In the genomic region with DNA sequence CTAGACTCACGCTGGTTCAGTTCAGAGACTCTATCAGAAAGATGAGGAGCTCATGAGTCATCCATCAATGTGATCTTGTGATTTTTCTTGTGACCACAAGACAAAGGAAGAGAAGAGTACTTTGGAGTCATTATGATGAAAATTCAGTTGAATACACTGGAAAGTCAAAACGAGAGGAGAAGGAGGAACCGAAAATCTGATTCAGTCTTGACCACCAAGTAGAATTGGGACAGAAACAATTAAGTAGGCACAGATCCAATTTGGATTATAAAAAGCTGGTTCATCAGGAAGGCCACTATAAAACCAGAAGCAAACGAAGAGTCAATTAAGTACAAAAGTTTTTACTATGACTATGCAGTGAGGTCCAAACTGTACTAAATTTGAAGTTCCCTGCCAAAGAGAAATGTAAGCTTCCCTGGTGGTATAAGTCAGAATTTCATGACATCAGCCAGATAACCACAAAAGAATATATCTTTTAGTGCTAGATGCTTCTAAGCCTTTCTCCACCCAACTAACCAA, we compare ENCODE assay signal across 8 cellular contexts.
DNase-seq lines count a peak whose midpoint lies in the region; ATAC-seq, FAIRE-seq and TF ChIP-seq lines count a peak whose summit lies in the region.

No MANE protein-coding gene starts in this region.

- ATAC-seq in GM21619 (IDR thresholded peaks at IDR 0.05; ENCODE audit: unreplicated experiment): peak; percentile 53
- peak; percentile 83 for ATAC-seq in sciatic nerve

- H3K27me3 ChIP-seq in bronchial epithelial cell (ENCODE audit: control insufficient read depth, insufficient read depth, low read length) (no peaks in the 10 kb centered on the region), A673 (replicated peaks; ENCODE audit: insufficient read depth, low read depth, low read length, poor library complexity) (no peaks in the 10 kb centered on the region)

- POLR2A ChIA-PET in A673 (lab: Charles Lee; ENCODE audit: low non-redundant PET): no interaction called here

- TF ChIP-seq CTCF in bronchial epithelial cell (IDR thresholded peaks at IDR 0.05; ENCODE audit: insufficient read depth, low read length, severe bottlenecking) (no peak), A673 (conservative IDR thresholded peaks at IDR 0.05; ENCODE audit: low read depth, low read length) (no peak)

- H3K9me3 ChIP-seq in A673 (ENCODE audit: low read depth, low read length, poor library complexity, severe bottlenecking): no peaks in the 10 kb centered on the region

- no peaks in the 10 kb centered on the region for H3K36me3 ChIP-seq in bronchial epithelial cell (ENCODE audit: control insufficient read depth, insufficient read depth, low read length)
- no peaks in the 10 kb centered on the region for H3K36me3 ChIP-seq in A673 (ENCODE audit: insufficient read depth, low read length, poor library complexity, severe bottlenecking)

- H3K4me1 ChIP-seq in A673 (ENCODE audit: insufficient read depth, low read length, poor library complexity, severe bottlenecking): peaks cover 5% of the 10 kb centered on the region

- CTCF ChIA-PET in A673 (lab: Charles Lee): interaction anchor here (0.6 kb wide), 1 partner anchor 12 kb away, joined by 4 read pairs; no protein-coding TSS in a partner anchor

- H3K27ac ChIP-seq in A673 (ENCODE audit: low read depth, low read length, poor library complexity, severe bottlenecking): no peak overlapping the region

- peaks cover 0 to 9% (median 4%) of the 10 kb centered on the region in 3 donors for H3K36me3 Mint-ChIP-seq in immature natural killer cell

- H3K4me3 Mint-ChIP-seq in immature natural killer cell: no peak overlapping the region

- peak overlapping the region in 1 of 6 donors; percentile 19 for H3K27ac Mint-ChIP-seq in immature natural killer cell

- no peaks in the 10 kb centered on the region for H3K4me1 Mint-ChIP-seq in immature natural killer cell

- DNase-seq in GM12891 (ENCODE audit: insufficient read length, low spot score): no peak
- peak; percentile 10 to 22 for DNase-seq in Kasumi-1 (lab: John Stamatoyannopoulos, UW)
- peak; percentile 58 for DNase-seq in bronchial epithelial cell (ENCODE audit: low read depth)
- no peak for DNase-seq in sciatic nerve (ENCODE audit: low spot score)
- DNase-seq in A673 (ENCODE audit: low spot score): no peak
- DNase-seq in immature natural killer cell: no peak
- no peak for DNase-seq in cortex of kidney (lab: John Stamatoyannopoulos, UW)

- peaks cover 0 to 8% (median 5%) of the 10 kb centered on the region in 3 donors for H3K27me3 Mint-ChIP-seq in immature natural killer cell (ENCODE audit: low read depth in 3 of 3)

- H3K4me3 ChIP-seq in bronchial epithelial cell (ENCODE audit: low read depth, low read length) (no peak overlapping the region), A673 (ENCODE audit: low read depth, low read length, poor library complexity, severe bottlenecking) (no peak overlapping the region)

- BruUV-seq in A673 (replicated peaks; lab: Mats Ljungman, UMichigan): no TSS peak

- no peak for TF ChIP-seq POLR2A in GM12891 (IDR thresholded peaks at IDR 0.05; ENCODE audit: low read depth, low read length)

- peaks cover 0 to 2% (median 0%) of the 10 kb centered on the region in 6 donors for H3K9me3 Mint-ChIP-seq in immature natural killer cell

- FAIRE-seq in GM12891 (lab: Jason Lieb, UNC) (no peak), bronchial epithelial cell (lab: Jason Lieb, UNC) (no peak)

- intact Hi-C loops in sciatic nerve (cut with DNase I) (no loop called here), A673 (cut with micrococcal nuclease; ENCODE audit: unreplicated experiment) (no loop called here)

TF ChIP-seq in GM12891, 5 proteins besides CTCF, POLR2A, EP300 and RAD21:
- peak; percentile 97 for TF ChIP-seq SPI1 (IDR thresholded peaks at IDR 0.05; ENCODE audit: low read depth, low read length)
- no peak for TF ChIP-seq POU2F2 (IDR thresholded peaks at IDR 0.05; ENCODE audit: low read depth, low read length)
- no peak for TF ChIP-seq PAX5 (IDR thresholded peaks at IDR 0.05; ENCODE audit: insufficient read depth, low read length, severe bottlenecking)

Comparison
In these comparisons a context has a peak if more than half of its experiments do, and no peak if none do; other contexts are left out.
1. DNase-seq: peak in Kasumi-1 (2 of 2) and bronchial epithelial cell (single experiment); none in GM12891 (single experiment), sciatic nerve (single experiment), A673 (single experiment), immature natural killer cell (0 of 3) and cortex of kidney (single experiment).